ENCODE assay signal across 1 cellular context in the genomic region with DNA sequence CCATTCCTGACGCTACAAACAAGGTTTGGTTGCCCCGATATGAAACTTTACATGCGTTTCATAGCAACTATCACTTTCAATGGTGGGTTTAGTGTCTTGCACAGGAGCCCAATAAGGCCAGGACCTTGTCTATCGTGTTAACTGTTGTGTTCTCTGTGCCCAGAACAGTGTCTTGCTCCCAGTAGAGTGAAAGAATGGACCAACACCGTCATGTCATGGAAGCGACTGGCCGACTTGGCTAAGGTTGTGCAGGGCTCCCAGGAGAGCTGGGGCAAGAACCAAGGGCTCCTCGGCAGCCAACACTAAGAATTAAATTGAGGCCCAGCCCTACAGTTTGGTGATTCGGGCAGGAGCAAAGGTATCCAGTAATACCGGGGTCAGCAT.
A peak's percentile ranks its signal among the peaks of the same experiment; 100 is the strongest.
TF ChIP-seq lines count a peak whose summit lies in the region.

No MANE protein-coding gene starts in this region.

TF ChIP-seq in HEK293, 187 proteins besides CTCF, POLR2A, EP300 and RAD21 (continued from another document):
- TF ChIP-seq ZNF529 (tag by site-specific recombination; IDR thresholded peaks at IDR 0.05; ENCODE audit: insufficient replicate concordance) = no peak
- no peak for TF ChIP-seq ZNF837 (tag by site-specific recombination; IDR thresholded peaks at IDR 0.05)
- no peak for TF ChIP-seq ZNF211 (tag by site-specific recombination; IDR thresholded peaks at IDR 0.05; ENCODE audit: low read depth)
- TF ChIP-seq ZNF2 (tag by site-specific recombination; IDR thresholded peaks at IDR 0.05) = 0 out of 2 replicates have a peak, but pooled peaks have one; percentile 38
